Comparison of ENCODE assay signal across 10 cellular contexts in the genomic region with DNA sequence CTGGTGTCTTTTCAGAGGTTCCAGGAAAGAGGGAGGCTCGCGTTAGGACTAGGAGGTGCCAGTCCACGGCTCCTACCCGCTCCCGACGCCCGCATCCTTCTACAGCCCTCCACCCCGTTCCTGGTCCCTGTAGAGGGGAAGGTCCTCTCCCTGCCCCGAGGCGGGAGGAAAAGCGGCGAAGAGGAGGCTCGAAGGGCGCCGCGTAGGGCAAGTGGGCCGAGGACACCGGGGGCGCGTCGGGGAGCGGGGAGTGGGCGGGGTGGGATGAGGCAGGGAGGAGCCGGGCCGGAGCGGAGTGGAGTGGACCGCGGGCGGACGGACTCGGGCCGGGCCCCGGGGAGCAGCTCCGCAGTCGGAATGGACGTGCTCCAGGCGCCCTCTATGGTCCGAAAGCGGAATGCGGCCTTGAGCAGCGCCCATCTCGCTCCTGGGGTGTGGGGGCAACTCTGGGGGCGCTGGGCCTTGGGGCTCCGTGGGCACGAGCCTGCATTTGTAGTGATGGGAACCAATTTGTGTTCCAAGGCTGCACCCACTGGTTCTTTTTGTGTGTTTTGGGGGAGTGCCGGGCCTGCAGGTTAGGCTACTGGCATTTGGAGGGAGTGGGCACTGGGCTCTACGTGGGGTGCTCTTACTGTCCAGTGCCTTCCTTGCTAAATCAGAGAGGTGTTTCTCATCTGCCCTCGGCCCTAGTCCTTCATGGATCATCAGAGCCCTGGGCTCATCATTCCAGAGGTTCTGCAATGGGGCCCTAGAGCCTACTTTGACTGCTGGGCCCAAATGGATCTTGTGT. TPM values are rescaled to one million over a fixed set of nuclear protein-coding genes. Genes with fewer than 3 reads are reported as not detected.
DNase-seq lines count a peak whose midpoint lies in the region; ATAC-seq and TF ChIP-seq lines count a peak whose summit lies in the region.
"Had no signal": no experiment of that assay in that cellular context is flagged by ENCODE, and none has a peak within 500 bp of the region (broad histone marks: within the 10 kb centered on the region; RNA-seq: fewer than 3 reads in every experiment).

No MANE protein-coding gene starts in this region.

- ATAC-seq in mucosa of descending colon (peak; percentile 26), HG02981 (IDR thresholded peaks at IDR 0.05; ENCODE audit: unreplicated experiment) (no peak)

- H3K4me1 ChIP-seq in esophagus muscularis mucosa (peaks cover 12 to 51% (median 36%) of the 10 kb centered on the region in 4 donors), mucosa of descending colon (ENCODE audit: low read depth) (no peaks in the 10 kb centered on the region)

- intact Hi-C loops in esophagus muscularis mucosa (cut with DNase I): no loop called here
- intact Hi-C loops in mucosa of descending colon (cut with DNase I, micrococcal nuclease): no loop called here

- no peaks in the 10 kb centered on the region for H3K9me3 ChIP-seq in esophagus muscularis mucosa
- H3K9me3 ChIP-seq in mucosa of descending colon: no peaks in the 10 kb centered on the region

- TF ChIP-seq CTCF in esophagus muscularis mucosa (IDR thresholded peaks at IDR 0.05) (peak in 2 of 3 experiments; percentile 12 to 34), mucosa of descending colon (IDR thresholded peaks at IDR 0.05) (no peak)

- H3K36me3 ChIP-seq in esophagus muscularis mucosa (no peaks in the 10 kb centered on the region), mucosa of descending colon (ENCODE audit: low read depth) (no peaks in the 10 kb centered on the region)

- TF ChIP-seq EP300 in esophagus muscularis mucosa (IDR thresholded peaks at IDR 0.05): no peak

- peak overlapping the region in 3 of 4 donors; percentile 17 to 34 (median 31) for H3K4me3 ChIP-seq in esophagus muscularis mucosa
- no peak overlapping the region for H3K4me3 ChIP-seq in mucosa of descending colon

- DNase-seq in stimulated activated CD4-positive, alpha-beta T cell treated with anti-CD3 and anti-CD28 coated beads, Interleukin-15, amount 100 ng/mL, for 24 hours: peak; percentile 40
- no peak for DNase-seq in stimulated activated CD4-positive, alpha-beta T cell treated with anti-CD3 and anti-CD28 coated beads, Interleukin-4, amount 100 ng/mL, for 4 hours
- DNase-seq in esophagus muscularis mucosa (ENCODE audit: extremely low spot score) (no peak), mucosa of descending colon (peak in 1 of 3 donors; percentile 16), NCI-H2029 treated with DMSO at 0.1 percent for 48 hours (lab: John Stamatoyannopoulos, UW) (no peak), NCI-H345 (lab: John Stamatoyannopoulos, UW) (no peak), COR-L47 (lab: John Stamatoyannopoulos, UW) (no peak)
- DNase-seq: NCI-H510A had no signal

- peaks cover 0 to 100% (median 57%) of the 10 kb centered on the region in 4 donors for H3K27me3 ChIP-seq in esophagus muscularis mucosa

- 9% methylated on average over 24 of the region's 48 CpGs for WGBS in esophagus muscularis mucosa

- H3K27ac ChIP-seq in esophagus muscularis mucosa (replicated peaks in 1 of 4): no peak overlapping the region
- H3K27ac ChIP-seq: HL-60 had no signal

- no peak for TF ChIP-seq POLR2A in esophagus muscularis mucosa (IDR thresholded peaks at IDR 0.05; ENCODE audit: low read depth)

RNA-seq across cellular contexts. Expression of gene IRX1, which starts 7.3 kb away (rescaled TPM):
- under 1 TPM in 1 of 4 donors, not detected in 3; 0.17 TPM for total RNA-seq in esophagus muscularis mucosa
- not detected for total RNA-seq in mucosa of descending colon
